In genomic region chr7:158406364-158406763, GRCh38 we compare ENCODE assay signal across 26 cellular contexts.
DNase-seq lines count a peak whose midpoint lies in the region; ATAC-seq and TF ChIP-seq lines count a peak whose summit lies in the region.
"Had no signal": no experiment of that assay in that cellular context is flagged by ENCODE, and none has a peak within 500 bp of the region (broad histone marks: within the 10 kb centered on the region; RNA-seq: fewer than 3 reads in every experiment).

No MANE protein-coding gene starts in this region.

- H3K9me3 Mint-ChIP-seq in CD8-positive, alpha-beta T cell, result no peaks in the 10 kb centered on the region
- H3K9me3 Mint-ChIP-seq: CD8-positive, alpha-beta memory T cell had no signal

- intact Hi-C loops in posterior vena cava (cut with DNase I), result no loop called here
- intact Hi-C loops in CD8-positive, alpha-beta T cell (cut with DNase I, micrococcal nuclease), result no loop called here

- CTCF ChIA-PET in CD8-positive, alpha-beta T cell (lab: Charles Lee), result no interaction called here

- H3K9me3 ChIP-seq in hepatocyte (ENCODE audit: low read depth), result no peaks in the 10 kb centered on the region
- no peaks in the 10 kb centered on the region for H3K9me3 ChIP-seq in CD8-positive, alpha-beta T cell (ENCODE audit: low read length)
- H3K9me3 ChIP-seq: SJCRH30 had no signal

- no peaks in the 10 kb centered on the region for H3K27me3 ChIP-seq in hepatocyte
- H3K27me3 ChIP-seq in CD8-positive, alpha-beta T cell (ENCODE audit: insufficient read depth, low read length), result no peaks in the 10 kb centered on the region

- H3K4me3 Mint-ChIP-seq in CD8-positive, alpha-beta T cell, result no peak overlapping the region
- H3K4me3 Mint-ChIP-seq: B cell; CD8-positive, alpha-beta memory T cell; GM23338 had no signal

- no peaks in the 10 kb centered on the region for H3K36me3 Mint-ChIP-seq in CD8-positive, alpha-beta T cell
- H3K36me3 Mint-ChIP-seq: CD8-positive, alpha-beta memory T cell had no signal

- no peak for ATAC-seq in CD8-positive, alpha-beta T cell
- no peak for ATAC-seq in HG03135 (IDR thresholded peaks at IDR 0.05; ENCODE audit: unreplicated experiment)
- ATAC-seq in HG03439 (IDR thresholded peaks at IDR 0.05; ENCODE audit: unreplicated experiment), result no peak
- ATAC-seq: GM23338 had no signal

- peak overlapping the region; percentile 84 for H3K27ac ChIP-seq in hepatocyte
- no peak overlapping the region for H3K27ac ChIP-seq in CD8-positive, alpha-beta T cell (ENCODE audit: low read depth, low read length)
- H3K27ac ChIP-seq: 22Rv1, C4-2B, HL-60, PC-9, SJCRH30 had no signal

- H3K9me2 ChIP-seq in hepatocyte (replicated peaks; ENCODE audit: insufficient read depth), result no peaks in the 10 kb centered on the region

- no peaks in the 10 kb centered on the region for H3K36me3 ChIP-seq in hepatocyte (replicated peaks; ENCODE audit: insufficient read depth, low read depth)
- no peaks in the 10 kb centered on the region for H3K36me3 ChIP-seq in CD8-positive, alpha-beta T cell (ENCODE audit: insufficient read depth, low read length)
- H3K36me3 ChIP-seq: SJCRH30 had no signal

- DNase-seq in activated effector memory CD4-positive, alpha-beta T cell treated with anti-CD3 and anti-CD28 coated beads, Interleukin-2, amount 50 U/mL, for 16 hours, result peak; percentile 52
- DNase-seq in activated effector memory CD4-positive, alpha-beta T cell treated with Interleukin-2 at 50 U/mL for 16 hours, result no peak
- DNase-seq in hepatocyte (ENCODE audit: low spot score) (peak; percentile 34), posterior vena cava (ENCODE audit: low spot score) (peak; percentile 61), UCSD-AML1 (lab: John Stamatoyannopoulos, UW; ENCODE audit: unreplicated experiment) (no peak)
- DNase-seq in CD8-positive, alpha-beta T cell, result no peak
- DNase-seq: Calu3; CD8-positive, alpha-beta memory T cell; DMS153; DND-41; HCEC 1CT; NCI-H1048; NCI-H1417; NCI-H1694; NCI-H2029 treated with DMSO at 0.1 percent for 48 hours; NCI-H2227 treated with DMSO at 0.1 percent for 48 hours; NCI-H526 treated with DMSO at 0.1 percent for 48 hours; PC-9; SJCRH30 had no signal

- TF ChIP-seq CTCF in hepatocyte (IDR thresholded peaks at IDR 0.05; ENCODE audit: poor library complexity), result no peak
- no peak for TF ChIP-seq CTCF in CD8-positive, alpha-beta T cell (IDR thresholded peaks at IDR 0.05)

- POLR2A ChIA-PET in CD8-positive, alpha-beta T cell (lab: Charles Lee), result no interaction called here

- H3K27me3 Mint-ChIP-seq in CD8-positive, alpha-beta T cell (ENCODE audit: low read depth), result peaks cover 5% of the 10 kb centered on the region
- H3K27me3 Mint-ChIP-seq: B cell had no signal

- no peaks in the 10 kb centered on the region for H3K79me2 ChIP-seq in hepatocyte

- H3K4me1 ChIP-seq in hepatocyte (ENCODE audit: insufficient read depth), result no peaks in the 10 kb centered on the region
- H3K4me1 ChIP-seq in CD8-positive, alpha-beta T cell (ENCODE audit: insufficient read depth, low read length), result no peaks in the 10 kb centered on the region
- H3K4me1 ChIP-seq: SJCRH30 had no signal

- WGBS in hepatocyte (ENCODE audit: low lambda C conversion rate, missing lambda C conversion rate), result 92% methylated on average over 10 of the region's 10 CpGs

- H3K4me2 ChIP-seq in hepatocyte, result peak overlapping the region; percentile 52
- H3K4me2 ChIP-seq: GM23338, PC-9 had no signal

- no peak overlapping the region for H3K27ac Mint-ChIP-seq in CD8-positive, alpha-beta T cell
- H3K27ac Mint-ChIP-seq: B cell; CD8-positive, alpha-beta memory T cell; GM23338 had no signal

- no peak overlapping the region for H2AFZ ChIP-seq in hepatocyte
- H2AFZ ChIP-seq: GM23338, PC-9 had no signal

- no peaks in the 10 kb centered on the region for H4K20me1 ChIP-seq in hepatocyte (ENCODE audit: insufficient read depth, poor library complexity, severe bottlenecking)

- no peaks in the 10 kb centered on the region for H3K4me1 Mint-ChIP-seq in CD8-positive, alpha-beta T cell (ENCODE audit: low read depth)
- H3K4me1 Mint-ChIP-seq: B cell; CD8-positive, alpha-beta memory T cell; GM23338 had no signal

- no peak overlapping the region for H3K4me3 ChIP-seq in hepatocyte
- H3K4me3 ChIP-seq in CD8-positive, alpha-beta T cell (ENCODE audit: low read depth, low read length), result no peak overlapping the region
- H3K4me3 ChIP-seq: GM23338, PC-9, SJCRH30 had no signal

Comparison
In these comparisons a context has a peak if more than half of its experiments do, and no peak if none do; other contexts are left out.
1. DNase-seq: peak in activated effector memory CD4-positive, alpha-beta T cell treated with anti-CD3 and anti-CD28 coated beads, Interleukin-2, amount 50 U/mL, for 16 hours (single experiment), hepatocyte (single experiment) and posterior vena cava (single experiment); none in activated effector memory CD4-positive, alpha-beta T cell treated with Interleukin-2 at 50 U/mL for 16 hours (single experiment), UCSD-AML1 (single experiment) and CD8-positive, alpha-beta T cell (0 of 7).